Comparison of ENCODE assay signal across 23 cellular contexts in genomic region chr9:89588271-89588879, GRCh38. TPM values are rescaled to one million over a fixed set of nuclear protein-coding genes. Genes with fewer than 3 reads are reported as not detected.
"Had no signal": no experiment of that assay in that cellular context is flagged by ENCODE, and none has a peak within 500 bp of the region (broad histone marks: within the 10 kb centered on the region; RNA-seq: fewer than 3 reads in every experiment).

No MANE protein-coding gene starts in this region.

- DNase-seq: cortex of kidney; dorsolateral prefrontal cortex; effector CD8-positive, alpha-beta T cell; gastrocnemius medialis; heart right ventricle; hypothalamus; left lung; lower lobe of right lung; mesenchymal stem cell; naive B cell; posterior cingulate gyrus; sigmoid colon; stimulated activated CD4-positive, alpha-beta T cell treated with anti-CD3 and anti-CD28 coated beads, Interleukin-2, amount 100 ng/mL, for 24 hours; stimulated activated CD4-positive, alpha-beta T cell treated with anti-CD3 and anti-CD28 coated beads, Interleukin-4, amount 100 ng/mL, for 4 hours; stimulated activated naive B cell treated with anti-CD40 and anti-IgM and Interleukin-4, amounts not matched to agents 10 μg/mL and 1 μg/mL and 100 μg/mL, for 72 hours; stimulated activated naive CD8-positive, alpha-beta T cell treated with anti-CD3 and anti-CD28 coated beads, Interleukin-15, amount 100 ng/mL, for 72 hours; testis; upper lobe of right lung had no signal

- H3K27ac ChIP-seq: dorsolateral prefrontal cortex, gastrocnemius medialis, heart right ventricle, left lung, lower lobe of right lung, neutrophil, sigmoid colon, skin epidermis, testis, tibial nerve, upper lobe of right lung, vagina had no signal

- H3K27me3 ChIP-seq: dorsolateral prefrontal cortex, neutrophil, sigmoid colon, testis, tibial nerve, vagina had no signal

- H3K9me3 ChIP-seq: left lung, lower lobe of right lung, neutrophil, testis, upper lobe of right lung, vagina had no signal

- H3K4me1 ChIP-seq: gastrocnemius medialis, heart right ventricle, left lung, lower lobe of right lung, sigmoid colon, testis, upper lobe of right lung, vagina had no signal

- ATAC-seq: gastrocnemius medialis; heart right ventricle; left lung; lower lobe of right lung; stimulated activated naive B cell treated with anti-CD40 and anti-IgM and Interleukin-4, amounts not matched to agents 10 μg/mL and 1 μg/mL and 100 μg/mL, for 72 hours; stimulated activated naive CD8-positive, alpha-beta T cell treated with anti-CD3 and anti-CD28 coated beads, Interleukin-15, amount 100 ng/mL, for 72 hours; upper lobe of right lung had no signal

- H3K4me3 ChIP-seq: dorsolateral prefrontal cortex, gastrocnemius medialis, heart right ventricle, left lung, lower lobe of right lung, sigmoid colon, skin epidermis, testis, tibial nerve, upper lobe of right lung, vagina had no signal

- H3K36me3 ChIP-seq: gastrocnemius medialis, heart right ventricle, left lung, lower lobe of right lung, neutrophil, sigmoid colon, tibial nerve, upper lobe of right lung, vagina had no signal

RNA-seq across cellular contexts. Expression of gene GADD45G, which starts 16.4 kb away (rescaled TPM):
- polyA plus RNA-seq: fibroblast of lung had no signal
